16 cellular contexts compared by ENCODE assay signal in genomic region chr5:157059093-157059539, GRCh38. TPM values are rescaled to one million over a fixed set of nuclear protein-coding genes. Genes with fewer than 3 reads are reported as not detected.
DNase-seq lines count a peak whose midpoint lies in the region; ATAC-seq, FAIRE-seq and TF ChIP-seq lines count a peak whose summit lies in the region.
"Had no signal": no experiment of that assay in that cellular context is flagged by ENCODE, and none has a peak within 500 bp of the region (broad histone marks: within the 10 kb centered on the region; RNA-seq: fewer than 3 reads in every experiment).

Gene HAVCR1 (minus strand): TSS chr5:157059116. CDS start chr5:157057943, 1,173 bp downstream.

- WGBS in mesenchymal stem cell: 82% methylated on average over 8 of the region's 9 CpGs
- 71% methylated on average over 9 of the region's 9 CpGs for WGBS in prostate gland

- H3K4me2 ChIP-seq in mesenchymal stem cell (ENCODE audit: low read length, poor library complexity, severe bottlenecking): no peak within 1 kb of the TSS

- H4K91ac ChIP-seq in mesenchymal stem cell (ENCODE audit: low read length): no peak within 1 kb of the TSS

- no peak within 1 kb of the TSS for H2BK12ac ChIP-seq in mesenchymal stem cell (ENCODE audit: low read length in 2 of 2)

- H2BK120ac ChIP-seq in mesenchymal stem cell (ENCODE audit: low read depth, low read length): no peak within 1 kb of the TSS

- no peaks in the 10 kb centered on the region for H3K9me3 ChIP-seq in mesenchymal stem cell (ENCODE audit: control insufficient read depth, low read length)
- H3K9me3 ChIP-seq in prostate gland: no peaks in the 10 kb centered on the region
- no peaks in the 10 kb centered on the region for H3K9me3 ChIP-seq in HAP-1

- ATAC-seq in GM18870 (IDR thresholded peaks at IDR 0.05; ENCODE audit: unreplicated experiment) (peak; percentile 86), HG02763 (IDR thresholded peaks at IDR 0.05; ENCODE audit: unreplicated experiment) (peak; percentile 48)
- ATAC-seq: left ventricle myocardium superior; stimulated activated memory B cell treated with anti-CD40 and anti-IgM and Interleukin-4, amounts not matched to agents 10 μg/mL and 1 μg/mL and 100 μg/mL, for 72 hours had no signal

- no peak within 1 kb of the TSS for H2BK15ac ChIP-seq in mesenchymal stem cell (ENCODE audit: low read depth, poor library complexity, severe bottlenecking)

- no peak within 1 kb of the TSS for H3K14ac ChIP-seq in mesenchymal stem cell (ENCODE audit: low read length in 2 of 2)

- H3K4me3 ChIP-seq in mesenchymal stem cell (ENCODE audit: insufficient read depth in 1 of 2, low read depth in 1 of 2, low read length in 2 of 2) (no peak within 1 kb of the TSS), prostate gland (no peak within 1 kb of the TSS), HAP-1 (no peak within 1 kb of the TSS)

- H3K36me3 ChIP-seq in mesenchymal stem cell (ENCODE audit: control insufficient read depth in 1 of 2, insufficient read depth in 2 of 2, low read depth in 1 of 2, low read length in 2 of 2) (no peaks in the 10 kb centered on the region), prostate gland (no peaks in the 10 kb centered on the region), HAP-1 (replicated peaks) (no peaks in the 10 kb centered on the region)

- peak within 1 kb of the TSS; percentile 94 for H2BK5ac ChIP-seq in mesenchymal stem cell (ENCODE audit: low read depth, low read length, poor library complexity, severe bottlenecking)

- H2AK5ac ChIP-seq in mesenchymal stem cell (ENCODE audit: low read length, severe bottlenecking): peak within 1 kb of the TSS; percentile 99

- H3K79me1 ChIP-seq in mesenchymal stem cell (replicated peaks; ENCODE audit: low read length, poor library complexity, severe bottlenecking): no peaks in the 10 kb centered on the region

- no peak within 1 kb of the TSS for H4K8ac ChIP-seq in mesenchymal stem cell (ENCODE audit: low read length)

- H2AFZ ChIP-seq in mesenchymal stem cell (ENCODE audit: low read depth, low read length): no peak within 1 kb of the TSS

- intact Hi-C loops in prostate gland (cut with DNase I): no loop called here

- TF ChIP-seq POLR2A in prostate gland (IDR thresholded peaks at IDR 0.05): no peak

- H3K4ac ChIP-seq in mesenchymal stem cell (ENCODE audit: low read depth in 1 of 2, low read length in 2 of 2): no peak within 1 kb of the TSS

- H3K18ac ChIP-seq in mesenchymal stem cell (ENCODE audit: low read depth in 1 of 2, low read length in 2 of 2): no peak within 1 kb of the TSS

- peak; percentile 97 for FAIRE-seq in RCC 7860 (lab: Jason Lieb, UNC)

- H3K27ac ChIP-seq in mesenchymal stem cell (ENCODE audit: low read length, poor library complexity, severe bottlenecking) (peak within 1 kb of the TSS; percentile 91), prostate gland (no peak within 1 kb of the TSS)
- H3K27ac ChIP-seq: C4-2B had no signal

- no peak within 1 kb of the TSS for H3K9ac ChIP-seq in mesenchymal stem cell (ENCODE audit: low read length)

- no peak for TF ChIP-seq CTCF in prostate gland (IDR thresholded peaks at IDR 0.05)

- in situ Hi-C loops in HAP-1 (cut with MboI; ENCODE audit: low sequenced_read_pairs): no loop called here

- DNase-seq in RCC 7860 (ENCODE audit: low spot score): peak; percentile 99
- DNase-seq in mesenchymal stem cell: no peak
- no peak for DNase-seq in medulla oblongata (ENCODE audit: extremely low spot score)
- no peak for DNase-seq in stimulated activated naive CD4-positive, alpha-beta T cell treated with Interleukin-2 at 50 U/mL for 16 hours (lab: John Stamatoyannopoulos, UW)
- DNase-seq in prostate gland (ENCODE audit: low spot score): no peak
- no peak for DNase-seq in HAP-1 (ENCODE audit: low spot score in 2 of 2)
- DNase-seq: anterior cingulate cortex, foreskin melanocyte, left ventricle myocardium superior, NCI-H1092 treated with DMSO at 0.1 percent for 48 hours, SHP77 had no signal

- H3K27me3 ChIP-seq in mesenchymal stem cell (ENCODE audit: control insufficient read depth in 1 of 2, insufficient read depth in 1 of 2, low read length in 2 of 2): no peaks in the 10 kb centered on the region
- no peaks in the 10 kb centered on the region for H3K27me3 ChIP-seq in prostate gland (replicated peaks; ENCODE audit: insufficient read depth)
- no peaks in the 10 kb centered on the region for H3K27me3 ChIP-seq in HAP-1 (ENCODE audit: low read depth)

- H3K4me1 ChIP-seq in mesenchymal stem cell (ENCODE audit: control insufficient read depth, insufficient read depth, low read depth, low read length) (peaks cover 9% of the 10 kb centered on the region), prostate gland (replicated peaks) (no peaks in the 10 kb centered on the region), HAP-1 (no peaks in the 10 kb centered on the region)

- no peak within 1 kb of the TSS for H3K23ac ChIP-seq in mesenchymal stem cell (ENCODE audit: low read length in 2 of 2)

RNA-seq across cellular contexts. Expression of gene HAVCR1, which starts in this region (rescaled TPM):
- polyA plus RNA-seq in mesenchymal stem cell (2013, experiment 1 of 2): 0.14 TPM
- not detected for polyA plus RNA-seq in mesenchymal stem cell (2013, experiment 2 of 2)
- total RNA-seq in prostate gland: 1 to 10 TPM in 1 of 2 donors, not detected in 1; 1.6 TPM
- total RNA-seq: dermis microvascular lymphatic vessel endothelial cell had no signal
